8 cellular contexts compared by ENCODE assay signal in the genomic region with DNA sequence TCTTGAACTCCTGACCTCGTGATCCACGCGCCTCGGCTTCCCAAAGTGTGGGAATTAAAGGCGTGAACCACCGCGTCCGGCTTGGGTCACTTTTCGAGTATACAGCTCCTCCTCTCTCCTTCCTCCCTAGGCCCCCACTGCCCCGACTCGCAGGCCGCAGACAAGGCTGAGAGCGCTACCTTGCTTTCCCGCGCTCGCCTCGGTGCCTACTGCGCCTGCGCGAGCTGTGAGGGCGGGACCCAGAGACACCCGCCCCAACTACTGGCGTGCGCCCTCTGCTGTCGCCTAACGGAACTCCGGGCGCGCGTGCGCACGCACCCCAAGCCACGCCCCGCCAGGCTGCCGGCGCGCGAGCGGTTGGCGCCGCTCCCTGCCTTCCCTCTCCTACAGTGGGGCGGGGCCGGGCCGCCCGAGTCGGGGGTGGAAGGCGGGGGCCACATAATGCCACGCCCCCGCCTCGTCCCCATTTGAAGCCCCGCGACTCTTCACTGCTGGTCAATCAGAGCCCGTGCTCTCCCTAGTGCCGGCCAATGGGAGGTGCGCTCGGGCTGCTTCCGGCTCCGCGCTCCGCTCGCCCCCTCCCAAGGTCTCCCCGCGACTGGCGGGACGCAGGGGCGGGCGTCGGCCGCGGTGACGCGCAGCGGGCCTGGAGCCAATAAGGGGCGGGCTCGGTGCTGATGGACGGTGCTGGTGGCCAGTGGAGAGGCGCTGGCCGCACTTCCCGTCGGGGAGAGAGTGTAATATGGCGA. TPM values are rescaled to one million over a fixed set of nuclear protein-coding genes. Genes with fewer than 3 reads are reported as not detected.
DNase-seq lines count a peak whose midpoint lies in the region; ATAC-seq, FAIRE-seq and TF ChIP-seq lines count a peak whose summit lies in the region.

Gene RAB8A, plus strand, starts transcription at position 730 of the 749 bp plus-strand sequence. Its CDS starts 13 bp downstream, at position 743.

- H3K27ac ChIP-seq in WERI-Rb-1, result peak within 1 kb of the TSS; percentile 93
- H3K27ac ChIP-seq in mammary epithelial cell (ENCODE audit: insufficient read depth, low read depth, low read length), result peak within 1 kb of the TSS; percentile 71
- H3K27ac ChIP-seq in small intestine (ENCODE audit: low read depth in 1 of 2, low read length in 1 of 2), result peak within 1 kb of the TSS; percentile 91 to 98

- H3K4me3 ChIP-seq in WERI-Rb-1 (ENCODE audit: low read depth, low read length) (peak within 1 kb of the TSS; percentile 90), mammary epithelial cell (replicated peaks in 1 of 3; ENCODE audit: insufficient read depth in 1 of 3, low read depth in 2 of 3, low read length in 3 of 3) (peak within 1 kb of the TSS; percentile 85 to 92 (median 86)), small intestine (ENCODE audit: low read depth in 1 of 2, low read length in 2 of 2) (peak within 1 kb of the TSS; percentile 89 to 94)

- DNase-seq in AG08396 (ENCODE audit: low spot score), result peak; percentile 99
- DNase-seq in NCI-H2227 (lab: John Stamatoyannopoulos, UW; ENCODE audit: unreplicated experiment), result peak; percentile 100
- peak; percentile 98 for DNase-seq in WERI-Rb-1
- peak; percentile 99 for DNase-seq in mammary epithelial cell
- DNase-seq in iPS-NIHi11 (ENCODE audit: low spot score), result peak; percentile 99
- peak; percentile 99 for DNase-seq in small intestine

- peak within 1 kb of the TSS; percentile 92 for H2AFZ ChIP-seq in mammary epithelial cell (ENCODE audit: low read depth, low read length)

- no peaks in the 10 kb centered on the region for H4K20me1 ChIP-seq in mammary epithelial cell (ENCODE audit: insufficient read depth, low read length)

- H3K79me2 ChIP-seq in mammary epithelial cell (ENCODE audit: insufficient read depth, low read length), result peaks cover 45% of the 10 kb centered on the region

- TF ChIP-seq CTCF in WERI-Rb-1 (IDR thresholded peaks at IDR 0.05; ENCODE audit: low read depth, low read length), result peak; percentile 93
- peak; percentile 63 to 82 for TF ChIP-seq CTCF in mammary epithelial cell (conservative IDR thresholded peaks at IDR 0.05 in 1 of 2, IDR thresholded peaks at IDR 0.05 in 1 of 2; ENCODE audit: extremely low read depth in 1 of 2, insufficient read depth in 1 of 2, low read depth in 1 of 2, low read length in 2 of 2)

- dilution Hi-C loops in mammary epithelial cell (cut with HindIII; ENCODE audit: low sequenced_read_pairs), result no loop called here

- ATAC-seq in GM18907 (IDR thresholded peaks at IDR 0.05; ENCODE audit: unreplicated experiment) (peak; percentile 85), HG03159 (IDR thresholded peaks at IDR 0.05; ENCODE audit: unreplicated experiment) (peak; percentile 88)

- peaks cover 10% of the 10 kb centered on the region for H3K4me1 ChIP-seq in mammary epithelial cell (ENCODE audit: insufficient read depth, low read length)
- H3K4me1 ChIP-seq in small intestine (ENCODE audit: control insufficient read depth in 2 of 2, insufficient read depth in 1 of 2, low read depth in 1 of 2, low read length in 1 of 2), result peaks cover 0 to 6% of the 10 kb centered on the region in 2 donors

- peak within 1 kb of the TSS; percentile 87 for H3K9ac ChIP-seq in mammary epithelial cell (ENCODE audit: insufficient read depth, low read length)

- no peaks in the 10 kb centered on the region for H3K27me3 ChIP-seq in WERI-Rb-1 (ENCODE audit: insufficient read depth, low read depth, severe bottlenecking)
- no peaks in the 10 kb centered on the region for H3K27me3 ChIP-seq in mammary epithelial cell (ENCODE audit: insufficient read depth, low read length)
- H3K27me3 ChIP-seq in small intestine (ENCODE audit: control insufficient read depth in 2 of 2, insufficient read depth in 2 of 2, low read length in 2 of 2), result no peaks in the 10 kb centered on the region

- no TSS peak for BruUV-seq in mammary epithelial cell (replicated peaks; lab: Mats Ljungman, UMichigan)

- in situ Hi-C loops in mammary epithelial cell (cut with MboI; ENCODE audit: low sequenced_read_pairs in 2 of 2), result no loop called here

- CTCF ChIA-PET in mammary epithelial cell (lab: Charles Lee; ENCODE audit: low non-redundant PET), result interaction anchor here (1.0 kb wide), 1 partner anchor 70 kb away, joined by 4 read pairs; no protein-coding TSS in a partner anchor

- H3K36me3 ChIP-seq in WERI-Rb-1 (peaks cover 29% of the 10 kb centered on the region), mammary epithelial cell (ENCODE audit: insufficient read depth, low read length) (no peaks in the 10 kb centered on the region), small intestine (ENCODE audit: control insufficient read depth in 2 of 2, insufficient read depth in 2 of 2, low read length in 2 of 2) (no peaks in the 10 kb centered on the region)

- FAIRE-seq in small intestine (lab: Jason Lieb, UNC), result no peak

- no peaks in the 10 kb centered on the region for H3K9me3 ChIP-seq in WERI-Rb-1 (ENCODE audit: severe bottlenecking)
- H3K9me3 ChIP-seq in mammary epithelial cell (replicated peaks; ENCODE audit: insufficient read depth, low read length), result no peaks in the 10 kb centered on the region
- no peaks in the 10 kb centered on the region for H3K9me3 ChIP-seq in small intestine (ENCODE audit: control insufficient read depth, low read depth)

- H3K4me2 ChIP-seq in mammary epithelial cell (ENCODE audit: insufficient read depth, low read depth, low read length), result peak within 1 kb of the TSS; percentile 70

- WGBS in mammary epithelial cell (ENCODE audit: low coverage, missing lambda C conversion rate), result 3% methylated on average over 36 of the region's 81 CpGs
- 0 to 1% (median 1%) methylated on average over 66 to 81 of the region's 81 CpGs for WGBS in small intestine, 3 donors

- intact Hi-C loops in mammary epithelial cell (cut with micrococcal nuclease), result loop anchor here (1.0 to 5.0 kb wide), 5 partner anchors 32 to 71 kb away; no protein-coding TSS in a partner anchor

RNA-seq across cellular contexts. Expression of gene RAB8A, which starts in this region (rescaled TPM):
- total RNA-seq in mammary epithelial cell, result 10 to 100 TPM; 46.0 to 70.1 TPM
- 131 TPM for polyA plus RNA-seq in mammary epithelial cell
- 123 TPM for polyA minus RNA-seq in mammary epithelial cell
- 100 to 1,000 TPM in 1 of 3 donors, 10 to 100 TPM in 2; 58.0 to 107 (median 82.7) TPM for polyA plus RNA-seq in small intestine

Comparison
In these comparisons a context has a peak if more than half of its experiments do, and no peak if none do; other contexts are left out.
1. Peak in every context shown above with its lines: DNase-seq, ATAC-seq, H3K4me3 ChIP-seq and H3K27ac ChIP-seq.